ENCODE assay signal across 15 cellular contexts in the genomic region with DNA sequence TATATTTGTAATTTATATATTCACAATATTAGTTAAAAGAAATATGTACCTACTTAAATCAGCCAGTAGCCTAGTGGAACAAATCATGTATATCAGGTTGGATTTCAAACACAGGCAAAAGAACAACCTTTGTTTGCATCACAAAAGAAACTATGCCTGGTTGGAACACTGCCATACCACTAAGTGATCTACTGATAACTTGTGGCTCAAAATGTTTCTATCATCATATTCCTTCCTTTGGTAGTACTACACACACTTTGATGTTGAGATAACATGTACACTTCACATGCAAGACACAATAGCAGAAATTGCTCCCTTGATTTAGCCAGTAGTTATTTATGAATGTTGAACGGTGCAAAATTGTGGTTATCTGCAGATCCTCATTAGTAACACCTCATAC.
DNase-seq lines count a peak whose midpoint lies in the region; ATAC-seq and TF ChIP-seq lines count a peak whose summit lies in the region.
"Had no signal": no experiment of that assay in that cellular context is flagged by ENCODE, and none has a peak within 500 bp of the region (broad histone marks: within the 10 kb centered on the region; RNA-seq: fewer than 3 reads in every experiment).

No MANE protein-coding gene starts in this region.

- DNase-seq in DMS79 treated with DMSO at 0.1 percent for 48 hours (lab: John Stamatoyannopoulos, UW) (peak; percentile 97), PC-3 (peak; percentile 40), epithelial cell of prostate (ENCODE audit: low read depth, low spot score) (peak; percentile 44), erythroblast (lab: John Stamatoyannopoulos, UW) (no peak), gastrocnemius medialis (no peak)
- no peak for DNase-seq in activated naive CD4-positive, alpha-beta T cell treated with anti-CD3 and anti-CD28 coated beads for 36 hours
- DNase-seq: head of caudate nucleus, left ventricle myocardium superior, NCI-H1694 had no signal

- H3K9ac ChIP-seq in KMS-11 (no peak overlapping the region), PC-3 (ENCODE audit: low read length) (no peak overlapping the region)

- BruUV-seq in PC-3 (replicated peaks; lab: Mats Ljungman, UMichigan): no TSS peak

- no peak overlapping the region for H2AFZ ChIP-seq in KMS-11 (ENCODE audit: low read depth)
- H2AFZ ChIP-seq in PC-3 (ENCODE audit: low read length): no peak overlapping the region

- TF ChIP-seq CTCF in KMS-11 (conservative IDR thresholded peaks at IDR 0.05; ENCODE audit: low read depth, low read length): no peak
- no peak for TF ChIP-seq CTCF in PC-3 (conservative IDR thresholded peaks at IDR 0.05; ENCODE audit: low read depth, low read length)
- TF ChIP-seq CTCF in gastrocnemius medialis (IDR thresholded peaks at IDR 0.05 in 4 of 5, conservative IDR thresholded peaks at IDR 0.05 in 1 of 5): no peak

- H3K4me1 ChIP-seq in KMS-11 (ENCODE audit: low read depth, poor library complexity, severe bottlenecking) (peaks cover 7% of the 10 kb centered on the region), PC-3 (ENCODE audit: insufficient read depth, low read length) (no peaks in the 10 kb centered on the region), gastrocnemius medialis (no peaks in the 10 kb centered on the region)

- intact Hi-C loops in PC-3 (cut with micrococcal nuclease): no loop called here
- intact Hi-C loops in gastrocnemius medialis (cut with DNase I; ENCODE audit: low total_unique reads): no loop called here
- intact Hi-C loops in activated naive CD4-positive, alpha-beta T cell treated with anti-CD3 and anti-CD28 coated beads for 36 hours (cut with micrococcal nuclease): no loop called here

- H3K4me1 Mint-ChIP-seq in activated naive CD4-positive, alpha-beta T cell treated with anti-CD3 and anti-CD28 coated beads for 36 hours (ENCODE audit: low read depth): no peaks in the 10 kb centered on the region
- H3K4me1 Mint-ChIP-seq: nephron had no signal

- in situ Hi-C loops in gastrocnemius medialis (cut with MboI; ENCODE audit: low sequenced_read_pairs in 4 of 4): no loop called here

- POLR2A ChIA-PET in PC-3 (lab: Charles Lee; ENCODE audit: unreplicated experiment): no interaction called here

- H3K27me3 Mint-ChIP-seq in activated naive CD4-positive, alpha-beta T cell treated with anti-CD3 and anti-CD28 coated beads for 36 hours (ENCODE audit: low read depth): peaks cover 3% of the 10 kb centered on the region

- H3K9me2 ChIP-seq in PC-3 (replicated peaks; ENCODE audit: low read length): no peaks in the 10 kb centered on the region

- no peaks in the 10 kb centered on the region for H3F3A ChIP-seq in PC-3 (ENCODE audit: low read length, unreplicated experiment)

- H3K27ac ChIP-seq in KMS-11 (no peak overlapping the region), PC-3 (ENCODE audit: low read length) (no peak overlapping the region), epithelial cell of prostate (no peak overlapping the region), gastrocnemius medialis (no peak overlapping the region)
- H3K27ac ChIP-seq: RWPE1, thoracic aorta had no signal

- H3K36me3 Mint-ChIP-seq in activated naive CD4-positive, alpha-beta T cell treated with anti-CD3 and anti-CD28 coated beads for 36 hours (ENCODE audit: low read depth): no peaks in the 10 kb centered on the region

- H3K27ac Mint-ChIP-seq in activated naive CD4-positive, alpha-beta T cell treated with anti-CD3 and anti-CD28 coated beads for 36 hours: no peak overlapping the region
- H3K27ac Mint-ChIP-seq: nephron had no signal

- TF ChIP-seq POLR2A in erythroblast (IDR thresholded peaks at IDR 0.05; ENCODE audit: low read length): no peak
- TF ChIP-seq POLR2A in gastrocnemius medialis (IDR thresholded peaks at IDR 0.05): no peak

- no peaks in the 10 kb centered on the region for H3K79me2 ChIP-seq in KMS-11 (ENCODE audit: insufficient read depth, low read depth)
- no peaks in the 10 kb centered on the region for H3K79me2 ChIP-seq in PC-3 (ENCODE audit: low read length)

- H3K4me3 Mint-ChIP-seq in activated naive CD4-positive, alpha-beta T cell treated with anti-CD3 and anti-CD28 coated beads for 36 hours: no peak overlapping the region
- H3K4me3 Mint-ChIP-seq: nephron had no signal

- H3K27me3 ChIP-seq in KMS-11 (ENCODE audit: insufficient read depth, low read depth): no peaks in the 10 kb centered on the region
- H3K27me3 ChIP-seq in PC-3 (ENCODE audit: low read length): no peaks in the 10 kb centered on the region
- no peaks in the 10 kb centered on the region for H3K27me3 ChIP-seq in gastrocnemius medialis

- no peak overlapping the region for H3K4me3 ChIP-seq in KMS-11 (IDR thresholded peaks at IDR 0.05; ENCODE audit: insufficient read depth, low read depth, low read length)
- no peak overlapping the region for H3K4me3 ChIP-seq in PC-3 (ENCODE audit: low read length)
- H3K4me3 ChIP-seq in gastrocnemius medialis: no peak overlapping the region
- H3K4me3 ChIP-seq: smooth muscle cell, thoracic aorta had no signal

- H3K4me2 ChIP-seq in KMS-11 (peak overlapping the region; percentile 15; the same call in 1 of the 2 replicates), PC-3 (ENCODE audit: low read length) (no peak overlapping the region)
- H3K4me2 ChIP-seq: smooth muscle cell had no signal

- CTCF ChIA-PET in PC-3 (lab: Charles Lee): no interaction called here
- CTCF ChIA-PET in activated naive CD4-positive, alpha-beta T cell treated with anti-CD3 and anti-CD28 coated beads for 36 hours (lab: Charles Lee): no interaction called here

- H4K20me1 ChIP-seq in KMS-11 (ENCODE audit: insufficient read depth) (no peaks in the 10 kb centered on the region), PC-3 (ENCODE audit: low read length) (no peaks in the 10 kb centered on the region)

- no peaks in the 10 kb centered on the region for H3K36me3 ChIP-seq in KMS-11 (ENCODE audit: insufficient read depth)
- no peaks in the 10 kb centered on the region for H3K36me3 ChIP-seq in PC-3 (ENCODE audit: low read depth, low read length)
- H3K36me3 ChIP-seq in gastrocnemius medialis: no peaks in the 10 kb centered on the region
- H3K36me3 ChIP-seq: thoracic aorta had no signal

- H3K9me3 ChIP-seq in PC-3 (ENCODE audit: low read length) (no peaks in the 10 kb centered on the region), gastrocnemius medialis (no peaks in the 10 kb centered on the region)
- H3K9me3 ChIP-seq: thoracic aorta had no signal

- ATAC-seq in PC-3 (no peak), gastrocnemius medialis (no peak), GM21390 (IDR thresholded peaks at IDR 0.05; ENCODE audit: unreplicated experiment) (no peak)
- ATAC-seq: left ventricle myocardium superior had no signal

- no peaks in the 10 kb centered on the region for H3K9me3 Mint-ChIP-seq in activated naive CD4-positive, alpha-beta T cell treated with anti-CD3 and anti-CD28 coated beads for 36 hours
- H3K9me3 Mint-ChIP-seq: nephron had no signal

Comparison
In these comparisons a context has a peak if more than half of its experiments do, and no peak if none do; other contexts are left out.
1. DNase-seq: peak in DMS79 treated with DMSO at 0.1 percent for 48 hours (single experiment), PC-3 (single experiment) and epithelial cell of prostate (single experiment); none in erythroblast (0 of 2), gastrocnemius medialis (0 of 2) and activated naive CD4-positive, alpha-beta T cell treated with anti-CD3 and anti-CD28 coated beads for 36 hours (single experiment).